Comparison of ENCODE assay signal across 1 cellular context in genomic region chr11:10366568-10367331, GRCh38.
A peak's percentile ranks its signal among the peaks of the same experiment; 100 is the strongest.
TF ChIP-seq lines count a peak whose summit lies in the region.

No MANE protein-coding gene starts in this region.

TF ChIP-seq in K562, 482 proteins besides CTCF, POLR2A, EP300 and RAD21 (continued from another document and continues in another):
- no peak for TF ChIP-seq HSF4 (CRISPR knock-in tag; IDR thresholded peaks at IDR 0.05; ENCODE audit: borderline replicate concordance)
- TF ChIP-seq ZNF165 (CRISPR knock-in tag; IDR thresholded peaks at IDR 0.05; ENCODE audit: borderline replicate concordance) = no peak
- peak; percentile 57; the same call in 1 of the 2 replicates for TF ChIP-seq BHLHE40 (IDR thresholded peaks at IDR 0.05; ENCODE audit: low read length)
- no peak for TF ChIP-seq HOMEZ (CRISPR knock-in tag; IDR thresholded peaks at IDR 0.05)
- TF ChIP-seq KLF16 (IDR thresholded peaks at IDR 0.05) = peak; percentile 70
- no peak for TF ChIP-seq RAD51 (IDR thresholded peaks at IDR 0.05; ENCODE audit: borderline replicate concordance, low read depth)
- TF ChIP-seq ARHGAP35 (IDR thresholded peaks at IDR 0.05; ENCODE audit: partially characterized antibody) = no peak
- no peak for TF ChIP-seq NFIX (CRISPR knock-in tag; IDR thresholded peaks at IDR 0.05; ENCODE audit: low read depth)
- no peak for TF ChIP-seq NR4A1 (CRISPR knock-in tag; IDR thresholded peaks at IDR 0.05)
- 0 out of 2 replicates have a peak, but pooled peaks have one; percentile 52 for TF ChIP-seq NR4A1 (tag; IDR thresholded peaks at IDR 0.05)
- peak; percentile 49; the same call in 1 of the 2 replicates for TF ChIP-seq L3MBTL2 (IDR thresholded peaks at IDR 0.05)
- peak in 1 of 2 experiments; percentile 51; a peak in 1 of 3 replicates for TF ChIP-seq CBX3 (IDR thresholded peaks at IDR 0.05; ENCODE audit: borderline replicate concordance in 1 of 2, low read length in 2 of 2)
- TF ChIP-seq ARNT (IDR thresholded peaks at IDR 0.05) = 0 out of 4 replicates have a peak, but pooled peaks of 1 of the 2 experiments have one; percentile 24
- 0 out of 2 replicates have a peak, but pooled peaks have one; percentile 17 for TF ChIP-seq ZNF740 (CRISPR knock-in tag; IDR thresholded peaks at IDR 0.05)
- TF ChIP-seq ZNF740 (tag; IDR thresholded peaks at IDR 0.05) = no peak
- TF ChIP-seq HMBOX1 (IDR thresholded peaks at IDR 0.05) = no peak
- no peak for TF ChIP-seq PHB (CRISPR knock-in tag; IDR thresholded peaks at IDR 0.05)
- TF ChIP-seq NKRF (IDR thresholded peaks at IDR 0.05; ENCODE audit: borderline replicate concordance) = no peak
- TF ChIP-seq POLR3A (IDR thresholded peaks at IDR 0.05; ENCODE audit: borderline replicate concordance, extremely low read depth, insufficient read depth, insufficient read length) = no peak
- TF ChIP-seq CBFB (CRISPR knock-in tag; IDR thresholded peaks at IDR 0.05) = no peak
- 0 out of 2 replicates have a peak, but pooled peaks have one; percentile 38 for TF ChIP-seq ZNF592 (IDR thresholded peaks at IDR 0.05)
- TF ChIP-seq SMC3 (conservative IDR thresholded peaks at IDR 0.05; ENCODE audit: insufficient read depth, low read depth, low read length) = peak; percentile 72
- TF ChIP-seq TAF7 (tag; IDR thresholded peaks at IDR 0.05) = no peak
- no peak for TF ChIP-seq HMG20B (CRISPR knock-in tag; IDR thresholded peaks at IDR 0.05)
- TF ChIP-seq ZEB2 (IDR thresholded peaks at IDR 0.05) = no peak
- TF ChIP-seq ELF4 (CRISPR knock-in tag; IDR thresholded peaks at IDR 0.05) = no peak
- TF ChIP-seq, protein P1, sequence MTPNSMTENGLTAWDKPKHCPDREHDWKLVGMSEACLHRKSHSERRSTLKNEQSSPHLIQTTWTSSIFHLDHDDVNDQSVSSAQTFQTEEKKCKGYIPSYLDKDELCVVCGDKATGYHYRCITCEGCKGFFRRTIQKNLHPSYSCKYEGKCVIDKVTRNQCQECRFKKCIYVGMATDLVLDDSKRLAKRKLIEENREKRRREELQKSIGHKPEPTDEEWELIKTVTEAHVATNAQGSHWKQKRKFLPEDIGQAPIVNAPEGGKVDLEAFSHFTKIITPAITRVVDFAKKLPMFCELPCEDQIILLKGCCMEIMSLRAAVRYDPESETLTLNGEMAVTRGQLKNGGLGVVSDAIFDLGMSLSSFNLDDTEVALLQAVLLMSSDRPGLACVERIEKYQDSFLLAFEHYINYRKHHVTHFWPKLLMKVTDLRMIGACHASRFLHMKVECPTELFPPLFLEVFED (CRISPR knock-in tag; conservative IDR thresholded peaks at IDR 0.05) = no peak
- no peak for TF ChIP-seq YBX1 (IDR thresholded peaks at IDR 0.05)
- TF ChIP-seq ETV1 (tag; conservative IDR thresholded peaks at IDR 0.05; ENCODE audit: low read depth) = no peak; the same call in 1 of the 2 replicates
- TF ChIP-seq HNRNPLL (IDR thresholded peaks at IDR 0.05; ENCODE audit: low read depth, low read length, poor library complexity, severe bottlenecking) = no peak
- 0 out of 2 replicates have a peak, but pooled peaks have one; percentile 13 for TF ChIP-seq CXXC5 (CRISPR knock-in tag; IDR thresholded peaks at IDR 0.05)
- TF ChIP-seq HNRNPL (IDR thresholded peaks at IDR 0.05; ENCODE audit: low read depth, low read length) = no peak
- no peak for TF ChIP-seq ZBTB12 (CRISPR knock-in tag; IDR thresholded peaks at IDR 0.05)
- TF ChIP-seq ZFP30 (CRISPR knock-in tag; IDR thresholded peaks at IDR 0.05; ENCODE audit: borderline replicate concordance) = no peak
- TF ChIP-seq, protein P2, sequence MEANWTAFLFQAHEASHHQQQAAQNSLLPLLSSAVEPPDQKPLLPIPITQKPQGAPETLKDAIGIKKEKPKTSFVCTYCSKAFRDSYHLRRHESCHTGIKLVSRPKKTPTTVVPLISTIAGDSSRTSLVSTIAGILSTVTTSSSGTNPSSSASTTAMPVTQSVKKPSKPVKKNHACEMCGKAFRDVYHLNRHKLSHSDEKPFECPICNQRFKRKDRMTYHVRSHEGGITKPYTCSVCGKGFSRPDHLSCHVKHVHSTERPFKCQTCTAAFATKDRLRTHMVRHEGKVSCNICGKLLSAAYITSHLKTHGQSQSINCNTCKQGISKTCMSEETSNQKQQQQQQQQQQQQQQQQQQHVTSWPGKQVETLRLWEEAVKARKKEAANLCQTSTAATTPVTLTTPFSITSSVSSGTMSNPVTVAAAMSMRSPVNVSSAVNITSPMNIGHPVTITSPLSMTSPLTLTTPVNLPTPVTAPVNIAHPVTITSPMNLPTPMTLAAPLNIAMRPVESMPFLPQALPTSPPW (CRISPR knock-in tag; IDR thresholded peaks at IDR 0.05) = peak; percentile 46; the same call in 1 of the 2 replicates
- peak; percentile 83 for TF ChIP-seq SPI1 (IDR thresholded peaks at IDR 0.05; ENCODE audit: borderline replicate concordance, low read depth, low read length)
- no peak for TF ChIP-seq SLC30A9 (CRISPR knock-in tag; IDR thresholded peaks at IDR 0.05)
- no peak for TF ChIP-seq HMG20A (CRISPR knock-in tag; conservative IDR thresholded peaks at IDR 0.05)
- no peak for TF ChIP-seq RBM15 (IDR thresholded peaks at IDR 0.05; ENCODE audit: insufficient read depth, low read length)
- TF ChIP-seq, protein P3, sequence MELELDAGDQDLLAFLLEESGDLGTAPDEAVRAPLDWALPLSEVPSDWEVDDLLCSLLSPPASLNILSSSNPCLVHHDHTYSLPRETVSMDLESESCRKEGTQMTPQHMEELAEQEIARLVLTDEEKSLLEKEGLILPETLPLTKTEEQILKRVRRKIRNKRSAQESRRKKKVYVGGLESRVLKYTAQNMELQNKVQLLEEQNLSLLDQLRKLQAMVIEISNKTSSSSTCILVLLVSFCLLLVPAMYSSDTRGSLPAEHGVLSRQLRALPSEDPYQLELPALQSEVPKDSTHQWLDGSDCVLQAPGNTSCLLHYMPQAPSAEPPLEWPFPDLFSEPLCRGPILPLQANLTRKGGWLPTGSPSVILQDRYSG (tag; conservative IDR thresholded peaks at IDR 0.05; ENCODE audit: low read depth) = no peak
- TF ChIP-seq SMARCB1 (IDR thresholded peaks at IDR 0.05; ENCODE audit: insufficient read length, low read depth) = no peak
- TF ChIP-seq IFI16 (CRISPR knock-in tag; IDR thresholded peaks at IDR 0.05) = no peak
- no peak for TF ChIP-seq ZNF217 (CRISPR knock-in tag; IDR thresholded peaks at IDR 0.05)
- TF ChIP-seq SMARCA5 (IDR thresholded peaks at IDR 0.05) = no peak
- TF ChIP-seq MLX (CRISPR knock-in tag; conservative IDR thresholded peaks at IDR 0.05) = no peak
- no peak for TF ChIP-seq ZNF3 (CRISPR knock-in tag; IDR thresholded peaks at IDR 0.05)
- no peak for TF ChIP-seq NR0B1 (IDR thresholded peaks at IDR 0.05; ENCODE audit: partially characterized antibody)
